Comparison of ENCODE assay signal across 8 cellular contexts in the genomic region with DNA sequence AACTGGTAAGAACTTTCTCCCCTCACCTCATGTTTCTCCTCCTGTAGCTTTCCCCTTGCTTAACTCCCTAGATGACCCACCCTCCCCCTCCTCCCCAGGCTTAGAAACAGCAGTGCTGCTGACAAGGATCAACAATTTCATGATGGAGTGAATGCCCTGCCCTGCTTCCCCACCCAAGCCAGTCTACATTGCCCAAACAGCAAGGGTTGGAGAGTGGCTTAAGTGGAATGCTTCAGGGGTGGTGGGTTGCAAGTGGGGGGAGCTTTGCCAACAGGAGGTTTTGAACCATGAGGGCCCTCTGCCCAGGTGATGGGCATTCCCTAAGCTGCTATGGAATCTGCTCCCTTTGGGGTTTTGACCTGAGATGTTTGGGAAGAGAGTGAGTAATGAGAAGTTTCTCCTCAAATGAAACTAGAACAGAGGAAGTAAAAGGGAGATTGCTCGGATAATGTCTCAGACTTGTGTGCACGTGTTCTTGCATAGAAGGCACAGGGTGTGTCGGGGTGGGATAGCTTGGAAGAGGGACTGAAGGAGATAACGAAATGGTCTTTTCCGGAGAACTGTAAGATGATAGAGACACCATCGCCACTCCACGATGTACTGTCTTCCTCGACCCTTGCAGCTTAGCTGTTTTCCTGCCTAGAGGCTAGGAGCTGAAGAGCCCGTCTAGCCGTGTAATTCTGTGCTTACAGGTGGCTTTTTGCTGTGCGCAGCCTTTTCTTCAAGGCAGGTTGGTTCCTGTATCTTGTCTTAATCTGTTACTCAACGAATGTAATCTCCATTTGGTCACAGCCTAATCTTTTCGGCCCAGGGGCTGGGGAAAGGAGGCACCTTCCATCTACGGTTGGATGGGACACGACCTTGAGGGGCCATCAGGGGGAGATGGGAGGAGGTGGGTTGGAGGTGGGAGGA. TPM values are rescaled to one million over a fixed set of nuclear protein-coding genes. Genes with fewer than 3 reads are reported as not detected.
DNase-seq lines count a peak whose midpoint lies in the region; ATAC-seq and TF ChIP-seq lines count a peak whose summit lies in the region.

No MANE protein-coding gene starts in this region.

- H3K4me2 ChIP-seq in PC-9: peak overlapping the region; percentile 90

- 60 to 63% methylated on average over 15 of the region's 15 CpGs for WGBS in sigmoid colon, 2 donors

- DNase-seq in PC-9 (no peak), epithelial cell of prostate (ENCODE audit: low read depth, low spot score) (no peak), sigmoid colon (no peak), SW 1271 (lab: John Stamatoyannopoulos, UW) (no peak), NCI-H524 treated with DMSO at 0.1 percent for 48 hours (lab: John Stamatoyannopoulos, UW) (no peak)

- TF ChIP-seq POLR2A in sigmoid colon (IDR thresholded peaks at IDR 0.05): no peak

- no peaks in the 10 kb centered on the region for H3K27me3 ChIP-seq in PC-9 (ENCODE audit: insufficient read depth, low read depth)
- no peaks in the 10 kb centered on the region for H3K27me3 ChIP-seq in sigmoid colon

- peak overlapping the region; percentile 70 for H3K4me3 ChIP-seq in PC-9
- H3K4me3 ChIP-seq in sigmoid colon: peak overlapping the region; percentile 53 to 62 (median 58)

- TF ChIP-seq EP300 in sigmoid colon (IDR thresholded peaks at IDR 0.05): no peak

- peak overlapping the region; percentile 97 for H2AFZ ChIP-seq in PC-9

- H3K9me3 ChIP-seq in PC-9 (ENCODE audit: insufficient read depth, low read depth): no peaks in the 10 kb centered on the region
- H3K9me3 ChIP-seq in sigmoid colon: no peaks in the 10 kb centered on the region

- CTCF ChIA-PET in PC-9 (lab: Charles Lee): interaction anchor here (0.5 to 0.6 kb wide), 2 partner anchors 88 to 1102 kb away, joined by 4 to 7 read pairs; no protein-coding TSS in a partner anchor

- POLR2A ChIA-PET in PC-9 (lab: Charles Lee; ENCODE audit: unreplicated experiment): interaction anchor here (0.5 kb wide), 1 partner anchor 1001 kb away, joined by 15 read pairs; no protein-coding TSS in a partner anchor

- no peaks in the 10 kb centered on the region for H3K79me2 ChIP-seq in PC-9 (ENCODE audit: low read depth)

- 0 out of 2 replicates have a peak, but pooled peaks cover 7% of the 10 kb centered on the region for H3K4me1 ChIP-seq in PC-9 (replicated peaks; ENCODE audit: insufficient read depth)
- H3K4me1 ChIP-seq in sigmoid colon: peaks cover 0 to 8% (median 2%) of the 10 kb centered on the region in 4 donors

- H3K36me3 ChIP-seq in PC-9 (ENCODE audit: low read depth) (no peaks in the 10 kb centered on the region), sigmoid colon (no peaks in the 10 kb centered on the region)

- no peaks in the 10 kb centered on the region for H4K20me1 ChIP-seq in PC-9 (ENCODE audit: insufficient read depth)

- intact Hi-C loops in PC-9 (cut with micrococcal nuclease; ENCODE audit: unreplicated experiment) (loop anchor here (5.0 kb wide), 1 partner anchor 119 kb away; no protein-coding TSS in a partner anchor), sigmoid colon (cut with DNase I) (loop anchor here (10.0 kb wide), 1 partner anchor 298 kb away; a partner anchor contains a TSS)

- BruUV-seq in PC-9 (replicated peaks; lab: Mats Ljungman, UMichigan): TSS peak; percentile 59

- no peaks in the 10 kb centered on the region for H3F3A ChIP-seq in PC-9 (ENCODE audit: insufficient read depth, low read depth)

- TF ChIP-seq CTCF in PC-9 (conservative IDR thresholded peaks at IDR 0.05) (no peak), sigmoid colon (IDR thresholded peaks at IDR 0.05) (no peak)

- no peaks in the 10 kb centered on the region for H3K9me2 ChIP-seq in PC-9 (ENCODE audit: insufficient read depth)

- no peak overlapping the region for H3K27ac ChIP-seq in PC-9
- peak overlapping the region; percentile 46 for H3K27ac ChIP-seq in epithelial cell of prostate
- H3K27ac ChIP-seq in sigmoid colon: peak overlapping the region; percentile 75 to 80 (median 78)

- ATAC-seq in GM21723 (IDR thresholded peaks at IDR 0.05; ENCODE audit: unreplicated experiment) (peak; percentile 1), HG02798 (IDR thresholded peaks at IDR 0.05; ENCODE audit: poor library complexity, unreplicated experiment) (no peak), GM21529 (IDR thresholded peaks at IDR 0.05; ENCODE audit: unreplicated experiment) (no peak)

RNA-seq across cellular contexts. Expression of a gene that starts 10.1 kb away (rescaled TPM):
- total RNA-seq in PC-9 (2021) (0.44 TPM in 1 of 2 replicates, not detected in the other), sigmoid colon (not detected)
- 1 to 10 TPM; 2.3 to 8.7 (median 3.0) TPM for polyA plus RNA-seq in sigmoid colon

RNA-seq across cellular contexts. Expression of a gene that starts 11.4 kb away (rescaled TPM):
- total RNA-seq in PC-9 (2021) (55.6 and 61.1 TPM in 2 replicates), sigmoid colon (10 to 100 TPM; 12.5 to 24.0 (median 21.6) TPM)
- 10 to 100 TPM; 24.0 to 35.2 (median 32.8) TPM for polyA plus RNA-seq in sigmoid colon
